ENCODE assay signal across 1 cellular context in the genomic region with DNA sequence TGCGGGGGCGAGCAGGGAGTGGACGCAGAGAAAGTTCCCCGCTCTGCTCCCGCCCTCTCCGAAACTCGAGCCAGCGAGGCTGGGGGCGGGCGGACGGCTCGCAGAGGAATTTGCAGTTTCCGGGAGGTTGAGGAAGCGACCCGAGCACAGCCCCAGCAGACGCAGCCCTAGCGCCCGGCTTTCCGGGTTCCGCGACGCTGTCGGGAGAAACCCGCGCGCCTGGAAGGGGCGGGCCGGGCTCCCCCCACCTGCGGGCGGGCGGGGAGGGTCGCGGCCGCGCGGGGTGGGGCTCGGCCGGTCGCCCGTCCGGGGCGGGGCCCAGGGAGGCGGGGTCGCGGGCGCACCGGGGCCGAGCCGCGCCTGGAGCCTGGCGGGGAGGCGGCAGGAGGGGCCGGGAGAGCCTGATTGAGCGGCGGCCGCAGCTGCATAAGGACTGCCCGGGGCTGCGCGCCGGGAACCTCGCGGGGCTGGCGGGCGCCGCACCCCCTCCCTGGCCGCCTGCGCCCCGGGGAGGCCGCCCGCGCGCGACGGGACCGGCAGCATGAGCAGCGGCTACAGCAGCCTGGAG.
A peak's percentile ranks its signal among the peaks of the same experiment; 100 is the strongest.
TF ChIP-seq lines count a peak whose summit lies in the region.

A gene with protein sequence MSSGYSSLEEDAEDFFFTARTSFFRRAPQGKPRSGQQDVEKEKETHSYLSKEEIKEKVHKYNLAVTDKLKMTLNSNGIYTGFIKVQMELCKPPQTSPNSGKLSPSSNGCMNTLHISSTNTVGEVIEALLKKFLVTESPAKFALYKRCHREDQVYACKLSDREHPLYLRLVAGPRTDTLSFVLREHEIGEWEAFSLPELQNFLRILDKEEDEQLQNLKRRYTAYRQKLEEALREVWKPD (plus strand): TSS at position 404 of the 568 bp plus-strand sequence. CDS start 138 bp downstream, at position 542.

TF ChIP-seq in HCT116, 20 proteins besides CTCF, POLR2A, EP300 and RAD21 (continued from another document):
- TF ChIP-seq, protein P1, sequence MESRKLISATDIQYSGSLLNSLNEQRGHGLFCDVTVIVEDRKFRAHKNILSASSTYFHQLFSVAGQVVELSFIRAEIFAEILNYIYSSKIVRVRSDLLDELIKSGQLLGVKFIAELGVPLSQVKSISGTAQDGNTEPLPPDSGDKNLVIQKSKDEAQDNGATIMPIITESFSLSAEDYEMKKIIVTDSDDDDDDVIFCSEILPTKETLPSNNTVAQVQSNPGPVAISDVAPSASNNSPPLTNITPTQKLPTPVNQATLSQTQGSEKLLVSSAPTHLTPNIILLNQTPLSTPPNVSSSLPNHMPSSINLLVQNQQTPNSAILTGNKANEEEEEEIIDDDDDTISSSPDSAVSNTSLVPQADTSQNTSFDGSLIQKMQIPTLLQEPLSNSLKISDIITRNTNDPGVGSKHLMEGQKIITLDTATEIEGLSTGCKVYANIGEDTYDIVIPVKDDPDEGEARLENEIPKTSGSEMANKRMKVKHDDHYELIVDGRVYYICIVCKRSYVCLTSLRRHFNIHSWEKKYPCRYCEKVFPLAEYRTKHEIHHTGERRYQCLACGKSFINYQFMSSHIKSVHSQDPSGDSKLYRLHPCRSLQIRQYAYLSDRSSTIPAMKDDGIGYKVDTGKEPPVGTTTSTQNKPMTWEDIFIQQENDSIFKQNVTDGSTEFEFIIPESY (IDR thresholded peaks at IDR 0.05; ENCODE audit: extremely low read depth, insufficient replicate concordance, low read length), result no peak
- TF ChIP-seq EZH2phosphoT487 (IDR thresholded peaks at IDR 0.05; ENCODE audit: borderline replicate concordance) (no peak), ZFX (IDR thresholded peaks at IDR 0.05) (0 out of 2 replicates have a peak, but pooled peaks have one; percentile 50), EGR1 (IDR thresholded peaks at IDR 0.05; ENCODE audit: low read depth) (no peak; the same call in 1 of the 2 replicates), CEBPB (IDR thresholded peaks at IDR 0.05; ENCODE audit: low read depth) (no peak), CBX3 (IDR thresholded peaks at IDR 0.05; ENCODE audit: low read depth) (no peak)
